In the genomic region with DNA sequence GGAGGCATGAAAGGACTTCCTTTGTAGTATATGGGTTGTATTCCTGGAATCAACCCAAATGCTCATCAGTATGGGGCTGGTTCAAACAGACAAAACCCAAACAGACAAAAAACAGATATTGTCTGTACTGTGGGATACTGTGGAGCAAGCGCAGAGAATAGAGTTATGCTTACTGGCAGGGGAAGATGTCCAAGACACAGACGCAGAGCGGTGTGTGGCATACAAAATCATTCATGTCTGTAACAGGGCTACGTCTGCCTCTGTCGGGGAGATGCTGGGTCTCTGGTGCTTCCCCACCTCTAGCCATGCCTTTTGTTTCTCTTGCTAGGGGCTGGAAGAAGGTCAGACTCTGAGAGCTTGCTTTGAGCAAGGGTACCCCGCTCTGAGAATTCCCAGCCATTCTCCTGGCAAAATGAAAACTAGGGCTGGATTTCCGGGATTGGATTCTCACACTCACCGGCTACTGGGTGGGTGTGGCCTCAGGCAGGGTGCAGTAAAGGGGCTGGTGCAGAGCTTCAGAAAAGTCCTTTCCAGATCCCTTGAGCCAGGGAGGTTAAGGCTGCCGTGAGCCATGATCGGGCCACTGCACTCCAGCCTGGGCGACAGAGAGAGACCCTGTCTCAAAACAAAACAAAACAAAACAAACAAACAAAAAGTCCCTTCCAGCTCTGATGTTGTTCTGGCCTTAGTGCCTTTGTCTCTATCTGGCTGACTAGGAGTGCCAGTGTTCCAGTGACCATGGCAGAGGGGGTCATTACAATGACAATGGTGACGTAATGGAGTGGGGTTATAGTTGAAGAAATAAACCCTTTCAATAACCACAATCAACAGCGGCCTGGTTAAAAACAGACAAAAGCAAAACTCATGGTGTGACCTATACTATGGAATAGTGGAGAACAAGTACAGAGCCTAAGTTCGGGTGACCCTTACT, we compare ENCODE assay signal across 9 cellular contexts. TPM values are rescaled to one million over a fixed set of nuclear protein-coding genes. Genes with fewer than 3 reads are reported as not detected.
DNase-seq lines count a peak whose midpoint lies in the region; ATAC-seq and TF ChIP-seq lines count a peak whose summit lies in the region.
"Had no signal": no experiment of that assay in that cellular context is flagged by ENCODE, and none has a peak within 500 bp of the region (broad histone marks: within the 10 kb centered on the region; RNA-seq: fewer than 3 reads in every experiment).

No MANE protein-coding gene starts in this region.

- H3K9ac ChIP-seq in fibroblast of lung (ENCODE audit: insufficient read depth, low read length), result no peak overlapping the region

- intact Hi-C loops in CD14-positive monocyte (cut with micrococcal nuclease), result no loop called here

- no peaks in the 10 kb centered on the region for H3K36me3 ChIP-seq in GM23338 (ENCODE audit: insufficient read depth)
- no peaks in the 10 kb centered on the region for H3K36me3 ChIP-seq in fibroblast of lung (ENCODE audit: control insufficient read depth, insufficient read depth, low read length)

- H3K79me2 ChIP-seq in GM23338 (replicated peaks; ENCODE audit: insufficient read depth), result no peaks in the 10 kb centered on the region
- no peaks in the 10 kb centered on the region for H3K79me2 ChIP-seq in fibroblast of lung (ENCODE audit: control insufficient read depth, insufficient read depth, low read length)

- no peaks in the 10 kb centered on the region; the same call in 2 of the 3 replicates for H3K9me3 Mint-ChIP-seq in GM23338
- peaks cover 0 to 10% (median 2%) of the 10 kb centered on the region in 7 donors for H3K9me3 Mint-ChIP-seq in CD14-positive monocyte
- H3K9me3 Mint-ChIP-seq in activated T-cell treated with anti-CD3 and anti-CD28 coated beads, Interleukin-2, amount 50 U/mL, for 72 hours, result peaks cover 3 to 4% of the 10 kb centered on the region in 2 donors

- H3K9me3 ChIP-seq in fibroblast of lung (ENCODE audit: control insufficient read depth, insufficient read depth, low read depth, low read length), result no peaks in the 10 kb centered on the region

- H4K20me1 ChIP-seq in GM23338 (replicated peaks; ENCODE audit: insufficient read depth) (no peaks in the 10 kb centered on the region; the same call in 1 of the 2 replicates), fibroblast of lung (ENCODE audit: control insufficient read depth, extremely low read depth, insufficient read depth, low read length) (no peaks in the 10 kb centered on the region)

- H3K27ac Mint-ChIP-seq in GM23338 (no peak overlapping the region), CD14-positive monocyte (no peak overlapping the region)
- H3K27ac Mint-ChIP-seq in activated T-cell treated with anti-CD3 and anti-CD28 coated beads, Interleukin-2, amount 50 U/mL, for 72 hours, result no peak overlapping the region

- H3K27me3 Mint-ChIP-seq in GM23338 (ENCODE audit: insufficient read depth, low read depth, poor library complexity), result peaks cover 53% of the 10 kb centered on the region
- H3K27me3 Mint-ChIP-seq in CD14-positive monocyte (ENCODE audit: low read depth in 3 of 3), result peaks cover 43 to 53% (median 45%) of the 10 kb centered on the region in 3 donors
- H3K27me3 Mint-ChIP-seq in activated T-cell treated with anti-CD3 and anti-CD28 coated beads, Interleukin-2, amount 50 U/mL, for 72 hours (ENCODE audit: low read depth), result peaks cover 54% of the 10 kb centered on the region

- H3K27ac ChIP-seq in GM23338 (ENCODE audit: low read depth) (no peak overlapping the region), fibroblast of lung (ENCODE audit: insufficient read depth, low read length) (no peak overlapping the region)
- H3K27ac ChIP-seq: SK-N-MC had no signal

- H2AFZ ChIP-seq in GM23338 (peak overlapping the region; percentile 45), fibroblast of lung (ENCODE audit: low read length) (no peak overlapping the region)

- peaks cover 47% of the 10 kb centered on the region for H3K27me3 ChIP-seq in GM23338 (ENCODE audit: insufficient read depth)
- peaks cover 17% of the 10 kb centered on the region for H3K27me3 ChIP-seq in fibroblast of lung (ENCODE audit: control insufficient read depth, insufficient read depth, low read length)

- no peaks in the 10 kb centered on the region for H3K36me3 Mint-ChIP-seq in GM23338 (ENCODE audit: low read depth)
- H3K36me3 Mint-ChIP-seq in CD14-positive monocyte, result no peaks in the 10 kb centered on the region
- H3K36me3 Mint-ChIP-seq in activated T-cell treated with anti-CD3 and anti-CD28 coated beads, Interleukin-2, amount 50 U/mL, for 72 hours (ENCODE audit: insufficient read depth in 2 of 2), result no peaks in the 10 kb centered on the region

- H3K4me3 ChIP-seq in GM23338, result peak overlapping the region; percentile 39; the same call in 1 of the 2 replicates
- H3K4me3 ChIP-seq in fibroblast of lung (replicated peaks in 1 of 4; ENCODE audit: control extremely low read depth in 1 of 4, insufficient read depth in 1 of 4, low read depth in 3 of 4, low read length in 4 of 4), result no peak overlapping the region
- H3K4me3 ChIP-seq: SK-N-MC had no signal

- peaks cover 24% of the 10 kb centered on the region for H3K4me1 Mint-ChIP-seq in GM23338
- peaks cover 2% of the 10 kb centered on the region for H3K4me1 Mint-ChIP-seq in CD14-positive monocyte
- H3K4me1 Mint-ChIP-seq in activated T-cell treated with anti-CD3 and anti-CD28 coated beads, Interleukin-2, amount 50 U/mL, for 72 hours (ENCODE audit: low read depth), result peaks cover 8% of the 10 kb centered on the region

- TF ChIP-seq CTCF in GM23338 (conservative IDR thresholded peaks at IDR 0.05; ENCODE audit: low read depth in 2 of 2), result no peak
- TF ChIP-seq CTCF in fibroblast of lung (conservative IDR thresholded peaks at IDR 0.05 in 1 of 2, IDR thresholded peaks at IDR 0.05 in 1 of 2; ENCODE audit: low read depth in 1 of 2, low read length in 2 of 2), result no peak
- no peak for TF ChIP-seq CTCF in CD14-positive monocyte (IDR thresholded peaks at IDR 0.05)

- H3K4me1 ChIP-seq in GM23338 (ENCODE audit: insufficient read depth) (peaks cover 5% of the 10 kb centered on the region), fibroblast of lung (ENCODE audit: control insufficient read depth, extremely low read depth, insufficient read depth, low read length) (no peaks in the 10 kb centered on the region)

- ATAC-seq in GM23338 (peak; percentile 52), HG02973 (IDR thresholded peaks at IDR 0.05; ENCODE audit: unreplicated experiment) (no peak), GM21528 (IDR thresholded peaks at IDR 0.05; ENCODE audit: low FRiP score, unreplicated experiment) (no peak)
- no peak for ATAC-seq in activated T-cell treated with anti-CD3 and anti-CD28 coated beads, Interleukin-2, amount 50 U/mL, for 72 hours (replicated peaks in 1 of 2)

- H3K4me2 ChIP-seq in GM23338 (peak overlapping the region; percentile 24), fibroblast of lung (ENCODE audit: extremely low read depth, insufficient read depth, low read length) (no peak overlapping the region)

- no peaks in the 10 kb centered on the region for H3K9me2 ChIP-seq in GM23338 (ENCODE audit: insufficient read depth)

- peaks cover 5% of the 10 kb centered on the region; the same call in 1 of the 2 replicates for H3F3A ChIP-seq in GM23338 (replicated peaks; ENCODE audit: low read depth)

- peak overlapping the region; percentile 5; the same call in 1 of the 3 replicates for H3K4me3 Mint-ChIP-seq in GM23338
- peak overlapping the region in 1 of 2 donors; percentile 26 for H3K4me3 Mint-ChIP-seq in CD14-positive monocyte
- H3K4me3 Mint-ChIP-seq in activated T-cell treated with anti-CD3 and anti-CD28 coated beads, Interleukin-2, amount 50 U/mL, for 72 hours, result no peak overlapping the region

- DNase-seq in GM23338 (ENCODE audit: low spot score) (peak; percentile 90), NCI-H510A (lab: John Stamatoyannopoulos, UW) (peak; percentile 24), fibroblast of lung (ENCODE audit: low read depth in 2 of 2) (peak; percentile 15 to 26), occipital lobe (lab: John Stamatoyannopoulos, UW) (peak; percentile 37), CD14-positive monocyte (ENCODE audit: low spot score) (no peak)
- no peak for DNase-seq in activated T-cell treated with anti-CD3 and anti-CD28 coated beads, Interleukin-2, amount 50 U/mL, for 72 hours

TF ChIP-seq in GM23338, 12 proteins besides CTCF, POLR2A, EP300 and RAD21:
- TF ChIP-seq STAT1 (IDR thresholded peaks at IDR 0.05; ENCODE audit: unreplicated experiment) (no peak), EZH2 (IDR thresholded peaks at IDR 0.05; ENCODE audit: low read depth, unreplicated experiment) (no peak), CREB1 (CRISPR knock-in tag; IDR thresholded peaks at IDR 0.05; ENCODE audit: low read depth) (0 out of 2 replicates have a peak, but pooled peaks have one; percentile 12)
TF ChIP-seq in GM23338: peak in this region for 1.

RNA-seq across cellular contexts. Expression of a gene that starts 2.9 kb away (rescaled TPM):
- total RNA-seq in GM23338 (2014; rRNA removed; shearing (Covaris generic)), result 2.4 and 3.4 TPM in 2 replicates
- polyA plus RNA-seq in GM23338 (2016; fragmentation: Nextera tagmentation; extraction: Ambion mirVana) (1.5 and 2.0 TPM in 2 replicates), fibroblast of lung (not detected in 2 replicates), CD14-positive monocyte (not detected)
- total RNA-seq in fibroblast of lung (not detected in 2 replicates), occipital lobe (9.8 TPM)
- polyA plus RNA-seq in fibroblast of lung (2012), result not detected in 2 replicates
- polyA minus RNA-seq in fibroblast of lung (ENCODE audit: low replicate concordance), result not detected in 2 replicates
- not detected for total RNA-seq in activated T-cell treated with anti-CD3 and anti-CD28 coated beads, Interleukin-2, amount 50 U/mL, for 72 hours

Comparison
In these comparisons a context has a peak if more than half of its experiments do, and no peak if none do; other contexts are left out.
1. DNase-seq: peak in GM23338 (single experiment), NCI-H510A (single experiment), fibroblast of lung (2 of 2) and occipital lobe (single experiment); none in CD14-positive monocyte (single experiment) and activated T-cell treated with anti-CD3 and anti-CD28 coated beads, Interleukin-2, amount 50 U/mL, for 72 hours (0 of 2).